Comparison of ENCODE assay signal across 8 cellular contexts in genomic region chr5:95960802-95961616, GRCh38. TPM values are rescaled to one million over a fixed set of nuclear protein-coding genes. Genes with fewer than 3 reads are reported as not detected.
DNase-seq lines count a peak whose midpoint lies in the region; ATAC-seq and TF ChIP-seq lines count a peak whose summit lies in the region.

No MANE protein-coding gene starts in this region.

- CTCF ChIA-PET in activated CD4-positive, alpha-beta T cell treated with anti-CD3 and anti-CD28 coated beads, Interleukin-2, amount 10 ng/mL, durations not matched to agents 7 days and 5 days (lab: Charles Lee), result interaction anchor here (0.6 to 4.8 kb wide), 14 partner anchors 8 to 374 kb away, joined by 3 to 36 read pairs (median 3); no protein-coding TSS in a partner anchor

- POLR2A ChIA-PET in activated CD4-positive, alpha-beta T cell treated with anti-CD3 and anti-CD28 coated beads, Interleukin-2, amount 10 ng/mL, durations not matched to agents 7 days and 5 days (lab: Charles Lee), result no interaction called here

- H3K9me3 Mint-ChIP-seq in activated CD4-positive, alpha-beta T cell treated with anti-CD3 and anti-CD28 coated beads, Interleukin-2, amount 10 ng/mL, durations not matched to agents 7 days and 5 days, result no peaks in the 10 kb centered on the region

- H3K4me3 Mint-ChIP-seq in activated CD4-positive, alpha-beta T cell treated with anti-CD3 and anti-CD28 coated beads, Interleukin-2, amount 10 ng/mL, durations not matched to agents 7 days and 5 days, result peak overlapping the region; percentile 92

- in situ Hi-C loops in GM13976 (cut with MboI; ENCODE audit: low sequenced_read_pairs, unreplicated experiment), result no loop called here

- TF ChIP-seq CTCF in GM13976 (IDR thresholded peaks at IDR 0.05; ENCODE audit: borderline replicate concordance, control extremely low read depth, extremely low read depth, insufficient read depth, missing control alignments), result peak; percentile 94
- peak; percentile 61 for TF ChIP-seq CTCF in liver (IDR thresholded peaks at IDR 0.05; ENCODE audit: low read depth, low read length, missing input control)

- no peaks in the 10 kb centered on the region for H3K27me3 ChIP-seq in liver (ENCODE audit: control insufficient read depth in 4 of 4, insufficient read depth in 4 of 4, low read length in 3 of 4)

- peak; percentile 63 for ATAC-seq in HG02885 (IDR thresholded peaks at IDR 0.05; ENCODE audit: poor library complexity, unreplicated experiment)

- H3K27me3 Mint-ChIP-seq in activated CD4-positive, alpha-beta T cell treated with anti-CD3 and anti-CD28 coated beads, Interleukin-2, amount 10 ng/mL, durations not matched to agents 7 days and 5 days, result no peaks in the 10 kb centered on the region

- peak overlapping the region; percentile 89 to 94 (median 93) for H3K4me3 ChIP-seq in liver (ENCODE audit: low read depth in 1 of 3, low read length in 3 of 3)

- H3K9me3 ChIP-seq in liver (ENCODE audit: control insufficient read depth in 4 of 4, low read length in 3 of 4), result no peaks in the 10 kb centered on the region

- under 1% methylated on average over 80 of the region's 80 CpGs for WGBS in liver

- peaks cover under 1 to 39% (median 19%) of the 10 kb centered on the region in 4 donors for H3K4me1 ChIP-seq in liver (ENCODE audit: control insufficient read depth in 4 of 4, insufficient read depth in 4 of 4, low read length in 3 of 4)

- peak overlapping the region; percentile 98 to 99 for H3K27ac ChIP-seq in liver (ENCODE audit: low read depth in 1 of 2, low read length in 2 of 2)

- H3K36me3 Mint-ChIP-seq in activated CD4-positive, alpha-beta T cell treated with anti-CD3 and anti-CD28 coated beads, Interleukin-2, amount 10 ng/mL, durations not matched to agents 7 days and 5 days (ENCODE audit: low read depth), result no peaks in the 10 kb centered on the region

- no peaks in the 10 kb centered on the region for H3K36me3 ChIP-seq in liver (ENCODE audit: control insufficient read depth in 4 of 4, insufficient read depth in 3 of 4, low read depth in 1 of 4, low read length in 3 of 4)

- peak overlapping the region; percentile 93 to 97 for H3K9ac ChIP-seq in liver (ENCODE audit: low read depth in 1 of 2, low read length in 2 of 2)

- H3K27ac Mint-ChIP-seq in activated CD4-positive, alpha-beta T cell treated with anti-CD3 and anti-CD28 coated beads, Interleukin-2, amount 10 ng/mL, durations not matched to agents 7 days and 5 days, result peak overlapping the region; percentile 97

- DNase-seq in 8988T, result peak; percentile 62
- peak; percentile 83 for DNase-seq in GM13976 (ENCODE audit: low spot score)
- peak; percentile 11 for DNase-seq in NCI-H2196 treated with DMSO at 0.1 percent for 48 hours (lab: John Stamatoyannopoulos, UW; ENCODE audit: unreplicated experiment)
- peak; percentile 64 for DNase-seq in activated CD4-positive, alpha-beta T cell treated with anti-CD3 and anti-CD28 coated beads, Interleukin-2, amount 10 ng/mL, durations not matched to agents 7 days and 5 days
- peak; percentile 89 for DNase-seq in dermis blood vessel endothelial cell
- peak; percentile 60 for DNase-seq in stimulated activated CD4-positive, alpha-beta T cell treated with anti-CD3 and anti-CD28 coated beads, Interleukin-2, amount 100 ng/mL, for 4 hours (ENCODE audit: low read depth)

- TF ChIP-seq RAD21 in liver (IDR thresholded peaks at IDR 0.05), result no peak

- peaks cover 42% of the 10 kb centered on the region for H3K4me1 Mint-ChIP-seq in activated CD4-positive, alpha-beta T cell treated with anti-CD3 and anti-CD28 coated beads, Interleukin-2, amount 10 ng/mL, durations not matched to agents 7 days and 5 days

TF ChIP-seq in liver, 16 proteins besides CTCF, POLR2A, EP300 and RAD21:
- peak; percentile 29 for TF ChIP-seq SP1 (IDR thresholded peaks at IDR 0.05)
- no peak for TF ChIP-seq REST (IDR thresholded peaks at IDR 0.05)
TF ChIP-seq in liver: peak in this region for 1.

RNA-seq across cellular contexts. Expression of gene ELL2, which starts 0.6 kb away (rescaled TPM):
- 10 to 100 TPM; 12.5 to 14.7 TPM for total RNA-seq in activated CD4-positive, alpha-beta T cell treated with anti-CD3 and anti-CD28 coated beads, Interleukin-2, amount 10 ng/mL, durations not matched to agents 7 days and 5 days
- total RNA-seq in dermis blood vessel endothelial cell, result 7.8 and 8.7 TPM in 2 replicates
- 10 to 100 TPM; 53.9 to 64.5 TPM for total RNA-seq in liver
- polyA plus RNA-seq in liver, result 10 to 100 TPM; 21.0 to 37.9 TPM

Comparison
In these comparisons a context has a peak if more than half of its experiments do, and no peak if none do; other contexts are left out.
1. Peak in every context shown above with its lines: DNase-seq, ATAC-seq, H3K4me3 ChIP-seq and H3K27ac ChIP-seq.
2. DNase-seq: peak in every context shown above with its lines; median percentile 89 in dermis blood vessel endothelial cell; 83 in GM13976; 64 in activated CD4-positive, alpha-beta T cell treated with anti-CD3 and anti-CD28 coated beads, Interleukin-2, amount 10 ng/mL, durations not matched to agents 7 days and 5 days; 62 in 8988T; 60 in stimulated activated CD4-positive, alpha-beta T cell treated with anti-CD3 and anti-CD28 coated beads, Interleukin-2, amount 100 ng/mL, for 4 hours; 11 in NCI-H2196 treated with DMSO at 0.1 percent for 48 hours.